Comparison of ENCODE assay signal across 10 cellular contexts in genomic region chr4:38132843-38133662, GRCh38.
DNase-seq lines count a peak whose midpoint lies in the region; ATAC-seq and TF ChIP-seq lines count a peak whose summit lies in the region.
"Had no signal": no experiment of that assay in that cellular context is flagged by ENCODE, and none has a peak within 500 bp of the region (broad histone marks: within the 10 kb centered on the region; RNA-seq: fewer than 3 reads in every experiment).

No MANE protein-coding gene starts in this region.

- intact Hi-C loops in CD4-positive, alpha-beta T cell (cut with DNase I, micrococcal nuclease), result loop anchor here in 1 of 2 experiments (2.0 to 5.0 kb wide), 4 partner anchors 28 to 534 kb away; no protein-coding TSS in a partner anchor

- no peaks in the 10 kb centered on the region for H3K27me3 ChIP-seq in CD4-positive, alpha-beta T cell (ENCODE audit: control insufficient read depth, insufficient read depth, low read length)

- CTCF ChIA-PET in CD4-positive, alpha-beta T cell (lab: Charles Lee), result interaction anchor here (1.0 to 1.9 kb wide), 6 partner anchors 28 to 598 kb away, joined by 3 to 12 read pairs (median 4); no protein-coding TSS in a partner anchor

- ATAC-seq in CD4-positive, alpha-beta T cell (ENCODE audit: poor library complexity), result no peak
- ATAC-seq in HG03354 (IDR thresholded peaks at IDR 0.05; ENCODE audit: poor library complexity, severe bottlenecking, unreplicated experiment), result no peak
- ATAC-seq: K562 had no signal

- H3K9me3 ChIP-seq in CD4-positive, alpha-beta T cell (ENCODE audit: control insufficient read depth, low read length), result no peaks in the 10 kb centered on the region

- no peak for TF ChIP-seq CTCF in CD4-positive, alpha-beta T cell (IDR thresholded peaks at IDR 0.05)
- TF ChIP-seq CTCF in chondrocyte (IDR thresholded peaks at IDR 0.05), result no peak
- no peak for TF ChIP-seq CTCF in nephron progenitor cell (IDR thresholded peaks at IDR 0.05)

- DNase-seq in CD4-positive, alpha-beta T cell, result no peak
- peak; percentile 86 for DNase-seq in HT-29 (ENCODE audit: low spot score)
- no peak for DNase-seq in chondrocyte (ENCODE audit: low spot score)
- DNase-seq in nephron progenitor cell, result no peak
- DNase-seq in NCI-H187 treated with DMSO at 0.1 percent for 48 hours (lab: John Stamatoyannopoulos, UW), result no peak
- DNase-seq in DMS 273 (lab: John Stamatoyannopoulos, UW; ENCODE audit: unreplicated experiment), result no peak
- no peak for DNase-seq in COR-L47 (lab: John Stamatoyannopoulos, UW)
- DNase-seq: NCI-H510A treated with DMSO at 0.1 percent for 48 hours had no signal

- peak overlapping the region; percentile 91 for H3K27ac Mint-ChIP-seq in CD4-positive, alpha-beta T cell
- peak overlapping the region; percentile 96 for H3K27ac Mint-ChIP-seq in chondrocyte (ENCODE audit: unreplicated experiment)
- H3K27ac Mint-ChIP-seq in nephron progenitor cell, result peak overlapping the region; percentile 5

- H3K36me3 Mint-ChIP-seq in CD4-positive, alpha-beta T cell (ENCODE audit: low read depth), result peaks cover 66% of the 10 kb centered on the region
- peaks cover 27% of the 10 kb centered on the region for H3K36me3 Mint-ChIP-seq in chondrocyte (ENCODE audit: low read depth)
- H3K36me3 Mint-ChIP-seq in nephron progenitor cell (ENCODE audit: low read depth), result peaks cover 48% of the 10 kb centered on the region

- no peak overlapping the region for H3K27ac ChIP-seq in CD4-positive, alpha-beta T cell (ENCODE audit: low read depth, low read length)

- H3K4me1 Mint-ChIP-seq in CD4-positive, alpha-beta T cell (ENCODE audit: low read depth), result peaks cover 53% of the 10 kb centered on the region
- H3K4me1 Mint-ChIP-seq in chondrocyte (ENCODE audit: low read depth), result peaks cover 51% of the 10 kb centered on the region
- H3K4me1 Mint-ChIP-seq in nephron progenitor cell, result peaks cover 63% of the 10 kb centered on the region

- H3K4me3 Mint-ChIP-seq in CD4-positive, alpha-beta T cell, result no peak overlapping the region
- no peak overlapping the region for H3K4me3 Mint-ChIP-seq in chondrocyte (ENCODE audit: unreplicated experiment)
- H3K4me3 Mint-ChIP-seq in nephron progenitor cell, result no peak overlapping the region

- H3K27me3 Mint-ChIP-seq in CD4-positive, alpha-beta T cell, result no peaks in the 10 kb centered on the region
- H3K27me3 Mint-ChIP-seq in chondrocyte (ENCODE audit: low read depth) (no peaks in the 10 kb centered on the region), nephron progenitor cell (ENCODE audit: low read depth, poor library complexity) (peaks cover 16% of the 10 kb centered on the region)

- POLR2A ChIA-PET in CD4-positive, alpha-beta T cell (lab: Charles Lee), result interaction anchor here (0.6 to 1.8 kb wide), 7 partner anchors 18 to 187 kb away, joined by 3 to 5 read pairs (median 3); no protein-coding TSS in a partner anchor

- H3K9me3 Mint-ChIP-seq in CD4-positive, alpha-beta T cell, result no peaks in the 10 kb centered on the region
- no peaks in the 10 kb centered on the region for H3K9me3 Mint-ChIP-seq in chondrocyte (ENCODE audit: low read depth)
- H3K9me3 Mint-ChIP-seq in nephron progenitor cell, result no peaks in the 10 kb centered on the region

Comparison
In these comparisons a context has a peak if more than half of its experiments do, and no peak if none do; other contexts are left out.
1. H3K27ac Mint-ChIP-seq: peak in every context shown above with its lines; median percentile 96 in chondrocyte; 91 in CD4-positive, alpha-beta T cell; 5 in nephron progenitor cell.